24 cellular contexts compared by ENCODE assay signal in the genomic region with DNA sequence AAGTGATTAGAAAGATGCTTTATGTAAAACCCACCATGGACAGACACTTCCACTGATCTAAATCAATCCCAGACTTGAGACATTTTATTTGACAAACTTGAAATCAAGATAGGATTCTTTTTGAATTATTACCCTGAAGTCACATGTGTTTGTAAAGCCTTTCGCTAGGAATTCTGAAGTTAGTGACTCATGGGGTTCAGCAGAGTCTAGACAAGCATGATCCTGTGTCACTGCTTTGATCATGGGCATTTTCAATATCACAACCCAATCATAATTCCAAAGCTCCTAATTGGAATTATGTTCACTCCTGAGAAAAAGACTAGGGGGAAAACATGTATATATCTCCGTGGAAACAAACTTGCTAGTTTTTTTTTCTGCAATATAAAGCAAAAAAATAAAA.
DNase-seq lines count a peak whose midpoint lies in the region; ATAC-seq, FAIRE-seq and TF ChIP-seq lines count a peak whose summit lies in the region.
"Had no signal": no experiment of that assay in that cellular context is flagged by ENCODE, and none has a peak within 500 bp of the region (broad histone marks: within the 10 kb centered on the region; RNA-seq: fewer than 3 reads in every experiment).

No MANE protein-coding gene starts in this region.

- TF ChIP-seq CTCF in bronchial epithelial cell (IDR thresholded peaks at IDR 0.05; ENCODE audit: insufficient read depth, low read length, severe bottlenecking) (no peak), GM20000 (IDR thresholded peaks at IDR 0.05; ENCODE audit: extremely low read depth, missing control alignments) (no peak)

- FAIRE-seq in bronchial epithelial cell (lab: Jason Lieb, UNC), result no peak

- H3K36me3 ChIP-seq in bronchial epithelial cell (ENCODE audit: control insufficient read depth, insufficient read depth, low read length), result no peaks in the 10 kb centered on the region
- H3K36me3 ChIP-seq: neural progenitor cell, spleen, uterus had no signal

- peak; percentile 2 for DNase-seq in EL
- DNase-seq in NCI-H82 (lab: John Stamatoyannopoulos, UW), result peak; percentile 16
- DNase-seq in bronchial epithelial cell (ENCODE audit: low read depth), result peak; percentile 77
- DNase-seq in non-pigmented ciliary epithelial cell (ENCODE audit: low read depth), result peak; percentile 34
- DNase-seq in GM20000 (ENCODE audit: low spot score), result no peak
- DNase-seq in SHP77 treated with DMSO at 0.1 percent for 48 hours (lab: John Stamatoyannopoulos, UW), result no peak
- DNase-seq in left ventricle myocardium superior, result no peak
- DNase-seq: activated CD4-positive, alpha-beta T cell treated with anti-CD3 and anti-CD28 coated beads, Interleukin-2, amount 50 U/mL, for 4 hours; activated T-cell treated with anti-CD3 and anti-CD28 coated beads for 4 hours; aorta; CD4-positive, alpha-beta memory T cell; DMS53; foreskin melanocyte; KG1; mucosa of descending colon; NCI-H1930; SIG-M5; spleen; stimulated activated CD4-positive, alpha-beta T cell treated with anti-CD3 and anti-CD28 coated beads, Interleukin-4, amount 100 ng/mL, for 4 hours; substantia nigra; uterus had no signal

- ATAC-seq in HG02759 (IDR thresholded peaks at IDR 0.05; ENCODE audit: unreplicated experiment) (no peak), left ventricle myocardium superior (no peak)
- ATAC-seq: left lobe of liver, mucosa of descending colon had no signal

- H3K27me3 ChIP-seq in bronchial epithelial cell (ENCODE audit: control insufficient read depth, insufficient read depth, low read length), result no peaks in the 10 kb centered on the region
- H3K27me3 ChIP-seq: neural progenitor cell, spleen, uterus had no signal

- no peak overlapping the region for H3K4me3 ChIP-seq in bronchial epithelial cell (ENCODE audit: low read depth, low read length)
- H3K4me3 ChIP-seq: mucosa of descending colon, neural progenitor cell, spleen, uterus had no signal

- intact Hi-C loops in left ventricle myocardium superior (cut with micrococcal nuclease), result no loop called here

Comparison
In these comparisons a context has a peak if more than half of its experiments do, and no peak if none do; other contexts are left out.
1. DNase-seq: peak in EL (single experiment), NCI-H82 (single experiment), bronchial epithelial cell (single experiment) and non-pigmented ciliary epithelial cell (single experiment); none in GM20000 (single experiment), SHP77 treated with DMSO at 0.1 percent for 48 hours (single experiment) and left ventricle myocardium superior (single experiment).